In genomic region chr6:70843328-70843918, GRCh38 we compare ENCODE assay signal across 1 cellular context.
TF ChIP-seq lines count a peak whose summit lies in the region.

No MANE protein-coding gene starts in this region.

TF ChIP-seq in K562, 482 proteins besides CTCF, POLR2A, EP300 and RAD21 (continued from another document):
- TF ChIP-seq ZFP36 (IDR thresholded peaks at IDR 0.05; ENCODE audit: low read depth, low read length, partially characterized antibody), result peak; percentile 79
- TF ChIP-seq NFIX (CRISPR knock-in tag; IDR thresholded peaks at IDR 0.05; ENCODE audit: low read depth), result no peak
- no peak for TF ChIP-seq CC2D1A (IDR thresholded peaks at IDR 0.05)
- no peak for TF ChIP-seq RNF2 (IDR thresholded peaks at IDR 0.05)
- TF ChIP-seq, protein P1, sequence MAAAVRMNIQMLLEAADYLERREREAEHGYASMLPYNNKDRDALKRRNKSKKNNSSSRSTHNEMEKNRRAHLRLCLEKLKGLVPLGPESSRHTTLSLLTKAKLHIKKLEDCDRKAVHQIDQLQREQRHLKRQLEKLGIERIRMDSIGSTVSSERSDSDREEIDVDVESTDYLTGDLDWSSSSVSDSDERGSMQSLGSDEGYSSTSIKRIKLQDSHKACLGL (CRISPR knock-in tag; IDR thresholded peaks at IDR 0.05; ENCODE audit: borderline replicate concordance, poor library complexity, severe bottlenecking), result no peak
- TF ChIP-seq CBFA2T3 (IDR thresholded peaks at IDR 0.05), result no peak
- peak; percentile 38; the same call in 1 of the 2 replicates for TF ChIP-seq BCOR (IDR thresholded peaks at IDR 0.05)
- no peak for TF ChIP-seq TARDBP (IDR thresholded peaks at IDR 0.05)
- peak; percentile 98 for TF ChIP-seq RBM25 (IDR thresholded peaks at IDR 0.05; ENCODE audit: low read depth, low read length, severe bottlenecking)
- TF ChIP-seq ZEB2 (IDR thresholded peaks at IDR 0.05), result no peak
- TF ChIP-seq MCM2 (IDR thresholded peaks at IDR 0.05; ENCODE audit: low read depth), result no peak
